Comparison of ENCODE assay signal across 10 cellular contexts in the genomic region with DNA sequence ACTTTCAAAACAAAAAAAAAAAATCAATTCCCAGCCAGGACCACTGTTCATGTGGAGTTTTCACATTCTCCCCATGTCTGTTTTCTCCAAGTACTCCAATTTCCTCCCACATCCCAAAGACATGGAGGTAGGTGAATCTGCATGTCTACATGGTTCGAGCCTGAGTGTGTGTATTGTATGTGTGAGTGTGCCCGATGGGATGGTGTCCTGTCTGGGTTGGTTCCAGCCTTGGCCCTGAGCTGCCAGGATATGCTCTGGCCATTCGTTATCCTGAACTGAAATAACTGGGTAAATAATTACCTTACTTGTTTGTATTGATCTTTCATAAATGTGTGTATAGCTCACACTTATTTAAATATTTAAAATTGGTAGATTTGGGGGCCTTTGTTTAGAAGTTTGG.
"Had no signal": no experiment of that assay in that cellular context is flagged by ENCODE, and none has a peak within 500 bp of the region (broad histone marks: within the 10 kb centered on the region; RNA-seq: fewer than 3 reads in every experiment).

No MANE protein-coding gene starts in this region.

- H3K4me1 ChIP-seq: HAP-1 had no signal

- H3K4me3 Mint-ChIP-seq: HFFc6 had no signal

- DNase-seq: GM23248, GOT3, H7, HFFc6, IMR-90, KG1 had no signal

- H3K4me3 ChIP-seq: GM23248, HAP-1, K562 had no signal

- FAIRE-seq: K562 had no signal

- H3K9me3 ChIP-seq: HAP-1 had no signal

- H3K27ac ChIP-seq: GM23248, HL-60 had no signal

- ATAC-seq: HCT116, K562 had no signal

- H3K36me3 ChIP-seq: HAP-1 had no signal

- H3K27ac Mint-ChIP-seq: HFFc6 had no signal
